In genomic region chr5:38922199-38922598, GRCh38 we compare ENCODE assay signal across 8 cellular contexts.
DNase-seq lines count a peak whose midpoint lies in the region; ATAC-seq and TF ChIP-seq lines count a peak whose summit lies in the region.

No MANE protein-coding gene starts in this region.

- peaks cover 45% of the 10 kb centered on the region for H3K36me3 ChIP-seq in mammary epithelial cell (ENCODE audit: insufficient read depth, low read length)

- no peaks in the 10 kb centered on the region for H4K20me1 ChIP-seq in mammary epithelial cell (ENCODE audit: insufficient read depth, low read length)

- H3K9me3 ChIP-seq in mammary epithelial cell (replicated peaks; ENCODE audit: insufficient read depth, low read length), result no peaks in the 10 kb centered on the region

- WGBS in mammary epithelial cell (ENCODE audit: low coverage, missing lambda C conversion rate), result 14% methylated on average over 1 of the region's 1 CpG

- ATAC-seq in GM21737 (IDR thresholded peaks at IDR 0.05; ENCODE audit: unreplicated experiment), result peak; percentile 67
- ATAC-seq in GM21367 (IDR thresholded peaks at IDR 0.05; ENCODE audit: unreplicated experiment), result no peak

- H3K4me1 ChIP-seq in mammary epithelial cell (ENCODE audit: insufficient read depth, low read length), result no peaks in the 10 kb centered on the region

- no peaks in the 10 kb centered on the region for H3K79me2 ChIP-seq in mammary epithelial cell (ENCODE audit: insufficient read depth, low read length)

- CTCF ChIA-PET in mammary epithelial cell (lab: Charles Lee; ENCODE audit: low non-redundant PET), result interaction anchor here (0.5 to 1.0 kb wide), 3 partner anchors 11 to 480 kb away, joined by 3 to 11 read pairs (median 8); no protein-coding TSS in a partner anchor

- no peaks in the 10 kb centered on the region for H3K27me3 ChIP-seq in mammary epithelial cell (ENCODE audit: insufficient read depth, low read length)

- H3K27ac ChIP-seq in mammary epithelial cell (ENCODE audit: insufficient read depth, low read depth, low read length), result no peak overlapping the region

- no peak overlapping the region for H3K4me3 ChIP-seq in mammary epithelial cell (replicated peaks in 1 of 3; ENCODE audit: insufficient read depth in 1 of 3, low read depth in 2 of 3, low read length in 3 of 3)

- dilution Hi-C loops in mammary epithelial cell (cut with HindIII; ENCODE audit: low sequenced_read_pairs), result loop anchor here (5.0 kb wide), 1 partner anchor 40 kb away; no protein-coding TSS in a partner anchor

- no TSS peak for BruUV-seq in mammary epithelial cell (replicated peaks; lab: Mats Ljungman, UMichigan)

- no peak overlapping the region for H3K4me2 ChIP-seq in mammary epithelial cell (ENCODE audit: insufficient read depth, low read depth, low read length)

- DNase-seq in DMS53 treated with DMSO at 0.1 percent for 48 hours (lab: John Stamatoyannopoulos, UW; ENCODE audit: unreplicated experiment) (peak; percentile 18), NAMALWA (ENCODE audit: low spot score) (peak; percentile 53), T-helper 2 cell (peak in 4 of 5 experiments; percentile 8 to 51 (median 12)), mammary epithelial cell (peak; percentile 33), kidney glomerular epithelial cell (lab: John Stamatoyannopoulos, UW) (peak; percentile 29)
- DNase-seq in stimulated activated CD4-positive, alpha-beta T cell treated with anti-CD3 and anti-CD28 coated beads, TNF-alpha, amount 100 ng/mL, for 4 hours (ENCODE audit: low read depth in 3 of 3), result peak; percentile 4 to 9 (median 5)

- TF ChIP-seq CTCF in mammary epithelial cell (conservative IDR thresholded peaks at IDR 0.05 in 1 of 2, IDR thresholded peaks at IDR 0.05 in 1 of 2; ENCODE audit: extremely low read depth in 1 of 2, insufficient read depth in 1 of 2, low read depth in 1 of 2, low read length in 2 of 2), result peak; percentile 91

- intact Hi-C loops in mammary epithelial cell (cut with micrococcal nuclease), result loop anchor here (1.0 to 10.0 kb wide), 7 partner anchors 75 to 715 kb away; partner anchors contain the start of gene LIFR

- no peak overlapping the region for H3K9ac ChIP-seq in mammary epithelial cell (ENCODE audit: insufficient read depth, low read length)

- in situ Hi-C loops in mammary epithelial cell (cut with MboI; ENCODE audit: low sequenced_read_pairs in 2 of 2), result no loop called here

- no peak overlapping the region for H2AFZ ChIP-seq in mammary epithelial cell (ENCODE audit: low read depth, low read length)
